ENCODE assay signal across 9 cellular contexts in the genomic region with DNA sequence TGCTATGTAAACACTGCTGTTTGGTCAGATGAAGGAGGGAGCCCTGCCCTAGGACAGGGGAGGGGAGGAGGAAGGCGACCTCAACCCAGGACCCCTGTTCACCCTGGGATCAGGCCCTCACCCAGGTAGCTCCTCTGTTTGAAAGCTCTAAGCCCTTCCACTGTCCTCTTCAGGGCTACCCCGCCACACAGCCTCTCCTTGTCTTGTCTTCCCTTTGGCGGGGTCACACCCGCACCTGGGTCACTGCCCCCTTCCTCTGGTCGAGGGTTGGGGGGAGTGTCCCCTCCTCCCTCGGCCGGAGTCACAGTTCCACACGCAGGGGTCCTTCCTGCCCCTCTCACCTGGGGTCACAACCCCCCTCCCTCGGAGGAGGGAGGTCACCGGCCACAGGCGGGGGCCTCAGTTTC. TPM values are rescaled to one million over a fixed set of nuclear protein-coding genes. Genes with fewer than 3 reads are reported as not detected.
DNase-seq lines count a peak whose midpoint lies in the region; ATAC-seq, FAIRE-seq and TF ChIP-seq lines count a peak whose summit lies in the region.
"Had no signal": no experiment of that assay in that cellular context is flagged by ENCODE, and none has a peak within 500 bp of the region (broad histone marks: within the 10 kb centered on the region; RNA-seq: fewer than 3 reads in every experiment).

No MANE protein-coding gene starts in this region.

- H3K9me3 Mint-ChIP-seq in activated naive CD4-positive, alpha-beta T cell treated with anti-CD3 and anti-CD28 coated beads, Interleukin-2, amount 50 U/mL, for 24 hours = no peaks in the 10 kb centered on the region

- peak overlapping the region; percentile 87 for H3K4me3 Mint-ChIP-seq in activated naive CD4-positive, alpha-beta T cell treated with anti-CD3 and anti-CD28 coated beads, Interleukin-2, amount 50 U/mL, for 24 hours

- peaks cover 18% of the 10 kb centered on the region for H3K4me1 Mint-ChIP-seq in activated naive CD4-positive, alpha-beta T cell treated with anti-CD3 and anti-CD28 coated beads, Interleukin-2, amount 50 U/mL, for 24 hours

- no peak for TF ChIP-seq POLR2A in heart left ventricle (IDR thresholded peaks at IDR 0.05)

- intact Hi-C loops in heart left ventricle (cut with DNase I) = loop anchor here in 1 of 10 donors (5.0 kb wide), 1 partner anchor 52 kb away; no protein-coding TSS in a partner anchor

- DNase-seq in activated naive CD4-positive, alpha-beta T cell treated with anti-CD3 and anti-CD28 coated beads, Interleukin-2, amount 50 U/mL, for 16 hours = no peak
- DNase-seq in heart left ventricle (no peak), small intestine (no peak), NCI-H1436 treated with DMSO at 0.1 percent for 48 hours (lab: John Stamatoyannopoulos, UW) (no peak), SIG-M5 (lab: John Stamatoyannopoulos, UW) (no peak)

- H3K27ac Mint-ChIP-seq in activated naive CD4-positive, alpha-beta T cell treated with anti-CD3 and anti-CD28 coated beads, Interleukin-2, amount 50 U/mL, for 24 hours = peak overlapping the region; percentile 83

- WGBS in heart left ventricle, 4 donors = 17 to 26% (median 21%) methylated on average over 9 to 11 of the region's 11 CpGs
- 3 to 12% (median 8%) methylated on average over 11 of the region's 11 CpGs for WGBS in small intestine, 3 donors

- TF ChIP-seq CTCF in WI38 (IDR thresholded peaks at IDR 0.05; ENCODE audit: low read depth, low read length) (no peak), heart left ventricle (IDR thresholded peaks at IDR 0.05) (no peak)

- peaks cover 0 to 23% (median 14%) of the 10 kb centered on the region in 12 donors for H3K4me1 ChIP-seq in heart left ventricle
- H3K4me1 ChIP-seq in small intestine (ENCODE audit: control insufficient read depth in 2 of 2, insufficient read depth in 1 of 2, low read depth in 1 of 2, low read length in 1 of 2) = no peaks in the 10 kb centered on the region

- ATAC-seq in heart left ventricle = peak in 3 of 4 donors; percentile 15 to 27 (median 15)
- ATAC-seq in GM19324 (IDR thresholded peaks at IDR 0.05; ENCODE audit: low FRiP score, unreplicated experiment) = no peak

- no peaks in the 10 kb centered on the region for H3K9me3 ChIP-seq in heart left ventricle
- H3K9me3 ChIP-seq in small intestine (ENCODE audit: control insufficient read depth, low read depth) = no peaks in the 10 kb centered on the region

- H3K4me3 ChIP-seq in WI38 (ENCODE audit: low read depth, low read length) = peak overlapping the region; percentile 89
- H3K4me3 ChIP-seq in heart left ventricle = peak overlapping the region; percentile 65 to 97 (median 90)
- H3K4me3 ChIP-seq in small intestine (ENCODE audit: low read depth in 1 of 2, low read length in 2 of 2) = peak overlapping the region; percentile 82 to 99

- no peaks in the 10 kb centered on the region for H3K36me3 Mint-ChIP-seq in activated naive CD4-positive, alpha-beta T cell treated with anti-CD3 and anti-CD28 coated beads, Interleukin-2, amount 50 U/mL, for 24 hours

- no peaks in the 10 kb centered on the region for H3K27me3 ChIP-seq in heart left ventricle
- no peaks in the 10 kb centered on the region for H3K27me3 ChIP-seq in small intestine (ENCODE audit: control insufficient read depth in 2 of 2, insufficient read depth in 2 of 2, low read length in 2 of 2)

- no peak for FAIRE-seq in small intestine (lab: Jason Lieb, UNC)
- FAIRE-seq: frontal cortex had no signal

- H3K36me3 ChIP-seq in heart left ventricle (peaks cover 0 to 17% (median 5%) of the 10 kb centered on the region in 9 donors), small intestine (ENCODE audit: control insufficient read depth in 2 of 2, insufficient read depth in 2 of 2, low read length in 2 of 2) (no peaks in the 10 kb centered on the region)

- H3K27me3 Mint-ChIP-seq in activated naive CD4-positive, alpha-beta T cell treated with anti-CD3 and anti-CD28 coated beads, Interleukin-2, amount 50 U/mL, for 24 hours = no peaks in the 10 kb centered on the region

- peak overlapping the region in 11 of 12 donors; percentile 41 to 92 (median 82) for H3K27ac ChIP-seq in heart left ventricle
- H3K27ac ChIP-seq in small intestine (ENCODE audit: low read depth in 1 of 2, low read length in 1 of 2) = peak overlapping the region; percentile 48 to 57

RNA-seq across cellular contexts. Expression of gene PTPMT1, which starts 0.5 kb away (rescaled TPM):
- 10 to 100 TPM; 17.4 to 77.4 (median 22.7) TPM for total RNA-seq in heart left ventricle
- 10 to 100 TPM; 37.2 to 50.8 TPM for polyA plus RNA-seq in heart left ventricle
- polyA plus RNA-seq in small intestine = 10 to 100 TPM; 31.3 to 60.1 (median 34.6) TPM

RNA-seq across cellular contexts. Expression of gene CELF1, which starts 12.0 kb away (rescaled TPM):
- total RNA-seq in heart left ventricle = 100 to 1,000 TPM in 2 of 9 donors, 10 to 100 TPM in 7; 63.3 to 111 (median 88.6) TPM
- polyA plus RNA-seq in heart left ventricle = 10 to 100 TPM; 27.3 to 65.2 TPM
- polyA plus RNA-seq in small intestine = 10 to 100 TPM; 16.5 to 32.1 (median 21.9) TPM

RNA-seq across cellular contexts. Expression of gene KBTBD4, which starts 13.8 kb away (rescaled TPM):
- 10 to 100 TPM; 10.7 to 23.7 (median 15.7) TPM for total RNA-seq in heart left ventricle
- 10 to 100 TPM in 1 of 2 donors, 1 to 10 TPM in 1; 5.0 to 12.8 TPM for polyA plus RNA-seq in heart left ventricle
- polyA plus RNA-seq in small intestine = 10 to 100 TPM in 2 of 3 donors, 1 to 10 TPM in 1; 9.8 to 13.7 (median 10.5) TPM

RNA-seq across cellular contexts. Expression of gene NDUFS3, which starts 13.9 kb away (rescaled TPM):
- 100 to 1,000 TPM; 134 to 310 (median 236) TPM for total RNA-seq in heart left ventricle
- 100 to 1,000 TPM; 222 to 478 TPM for polyA plus RNA-seq in heart left ventricle
- polyA plus RNA-seq in small intestine = 100 to 1,000 TPM; 258 to 438 (median 269) TPM

RNA-seq across cellular contexts. Expression of gene FAM180B, which starts 21.5 kb away (rescaled TPM):
- total RNA-seq in heart left ventricle = 1 to 10 TPM in 1 of 9 donors, under 1 TPM in 5, not detected in 3; 0.21 to 1.3 (median 0.39) TPM
- polyA plus RNA-seq in heart left ventricle (under 1 TPM in 1 of 2 donors, not detected in 1; 0.15 TPM), small intestine (under 1 TPM in 1 of 3 donors, not detected in 2; 0.15 TPM)
- total RNA-seq: frontal cortex had no signal
